ENCODE assay signal across 16 cellular contexts in genomic region chr5:170332058-170332457, GRCh38. TPM values are rescaled to one million over a fixed set of nuclear protein-coding genes. Genes with fewer than 3 reads are reported as not detected.
DNase-seq lines count a peak whose midpoint lies in the region; ATAC-seq, FAIRE-seq and TF ChIP-seq lines count a peak whose summit lies in the region.
"Had no signal": no experiment of that assay in that cellular context is flagged by ENCODE, and none has a peak within 500 bp of the region (broad histone marks: within the 10 kb centered on the region; RNA-seq: fewer than 3 reads in every experiment).

No MANE protein-coding gene starts in this region.

- no peak for FAIRE-seq in K562 (lab: Jason Lieb, UNC)
- FAIRE-seq: endometrium had no signal

- H3K18ac ChIP-seq in trophoblast cell (ENCODE audit: low read length), result no peak overlapping the region

- peak overlapping the region; percentile 84 to 88 for H3K27ac Mint-ChIP-seq in stimulated activated naive CD8-positive, alpha-beta T cell treated with anti-CD3 and anti-CD28 coated beads, Interleukin-15, amount 100 ng/mL, for 72 hours
- H3K27ac Mint-ChIP-seq: activated naive CD8-positive, alpha-beta T cell treated with anti-CD3 and anti-CD28 coated beads, Interleukin-2, amount 10 ng/mL, durations not matched to agents 7 days and 5 days had no signal

- H3K4me3 ChIP-seq in K562 (peak overlapping the region; percentile 30; the same call in 1 of the 2 replicates), trophoblast cell (ENCODE audit: low read depth, low read length) (no peak overlapping the region)
- H3K4me3 ChIP-seq: mucosa of descending colon, prostate gland had no signal

- CTCF ChIA-PET in K562 (lab: Yijun Ruan, JAX; ENCODE audit: low intra/inter-chr PET ratio), result no interaction called here

- H3K9me1 ChIP-seq in K562 (ENCODE audit: control insufficient read depth, insufficient read depth, low read length), result no peaks in the 10 kb centered on the region

- no peak overlapping the region for H4K12ac ChIP-seq in trophoblast cell (ENCODE audit: low read depth, low read length)

- H3K9ac ChIP-seq in K562 (ENCODE audit: insufficient read depth in 1 of 2, low read depth in 2 of 2, low read length in 2 of 2), result no peak overlapping the region; a peak in 1 of 4 replicates
- H3K9ac ChIP-seq in trophoblast cell (ENCODE audit: low read length), result no peak overlapping the region

- no peaks in the 10 kb centered on the region for H3K27me3 Mint-ChIP-seq in stimulated activated naive CD8-positive, alpha-beta T cell treated with anti-CD3 and anti-CD28 coated beads, Interleukin-15, amount 100 ng/mL, for 72 hours
- H3K27me3 Mint-ChIP-seq: activated naive CD8-positive, alpha-beta T cell treated with anti-CD3 and anti-CD28 coated beads, Interleukin-2, amount 10 ng/mL, durations not matched to agents 7 days and 5 days had no signal

- peak overlapping the region; percentile 85; the same call in 2 of the 3 replicates for H3K27ac ChIP-seq in K562 (ENCODE audit: extremely low read depth, low read depth, low read length)
- no peak overlapping the region for H3K27ac ChIP-seq in trophoblast cell (ENCODE audit: low read depth, low read length)
- H3K27ac ChIP-seq: WERI-Rb-1 had no signal

- peaks cover 7 to 58% of the 10 kb centered on the region in 2 experiments; a peak in 4 of 5 replicates for H3K4me1 ChIP-seq in K562 (replicated peaks in 1 of 2; ENCODE audit: control insufficient read depth in 2 of 2, insufficient read depth in 2 of 2, low read length in 2 of 2)
- peaks cover 0 to 9% of the 10 kb centered on the region in 2 experiments for H3K4me1 ChIP-seq in trophoblast cell (ENCODE audit: control insufficient read depth in 1 of 2, insufficient read depth in 2 of 2, low read length in 2 of 2)
- H3K4me1 ChIP-seq: prostate gland had no signal

- in situ Hi-C loops in K562 (cut with MboI), result no loop called here

- no peak for DNase-seq in stimulated activated naive CD8-positive, alpha-beta T cell treated with anti-CD3 and anti-CD28 coated beads, Interleukin-15, amount 100 ng/mL, for 72 hours
- DNase-seq in stimulated activated naive CD8-positive, alpha-beta T cell treated with anti-CD3 and anti-CD28 coated beads, Interleukin-15, Interleukin-2, amounts not matched to agents 100 U/mL and 50 U/mL, for 24 hours, result no peak
- DNase-seq in K562 (ENCODE audit: extremely low read depth in 1 of 4, low spot score in 3 of 4) (no peak), trophoblast cell (no peak), iPS-NIHi11 (ENCODE audit: low spot score) (no peak), C1 segment of cervical spinal cord (lab: John Stamatoyannopoulos, UW) (no peak)
- DNase-seq: mucosa of descending colon, NCI-H187 treated with DMSO at 0.1 percent for 48 hours, NCI-H510A treated with DMSO at 0.1 percent for 48 hours, SW 1271, WERI-Rb-1 had no signal

- H4K91ac ChIP-seq in trophoblast cell (ENCODE audit: low read depth, low read length), result peak overlapping the region; percentile 2

- no peak for TF ChIP-seq CTCF in K562 (IDR thresholded peaks at IDR 0.05 in 2 of 3, conservative IDR thresholded peaks at IDR 0.05 in 1 of 3; ENCODE audit: insufficient read depth in 2 of 3, low read depth in 1 of 3, low read length in 3 of 3)

- no peak overlapping the region for H3K23ac ChIP-seq in trophoblast cell (ENCODE audit: low read length)

- H3K79me2 ChIP-seq in K562 (ENCODE audit: control insufficient read depth, insufficient read depth, low read length) (peaks cover 5% of the 10 kb centered on the region; the same call in 1 of the 3 replicates), trophoblast cell (ENCODE audit: control insufficient read depth, insufficient read depth, low read length, poor library complexity) (no peaks in the 10 kb centered on the region)

- no peak for TF ChIP-seq EP300 in K562 (IDR thresholded peaks at IDR 0.05; ENCODE audit: low read length)

- POLR2A ChIA-PET in K562 (lab: Yijun Ruan, JAX), result interaction anchor here (0.6 to 0.8 kb wide), 2 partner anchors 49 to 116 kb away, joined by 3 read pairs; no protein-coding TSS in a partner anchor

- H3K9me3 Mint-ChIP-seq in stimulated activated naive CD8-positive, alpha-beta T cell treated with anti-CD3 and anti-CD28 coated beads, Interleukin-15, amount 100 ng/mL, for 72 hours, result no peaks in the 10 kb centered on the region
- H3K9me3 Mint-ChIP-seq: activated naive CD8-positive, alpha-beta T cell treated with anti-CD3 and anti-CD28 coated beads, Interleukin-2, amount 10 ng/mL, durations not matched to agents 7 days and 5 days had no signal

- no peaks in the 10 kb centered on the region for H3K27me3 ChIP-seq in K562 (ENCODE audit: control insufficient read depth in 2 of 2, insufficient read depth in 2 of 2, low read length in 2 of 2)
- no peaks in the 10 kb centered on the region for H3K27me3 ChIP-seq in trophoblast cell (ENCODE audit: insufficient read depth, low read length)

- TF ChIP-seq RAD21 in K562 (CRISPR knock-in tag; conservative IDR thresholded peaks at IDR 0.05 in 1 of 2, IDR thresholded peaks at IDR 0.05 in 1 of 2), result no peak

- no peak overlapping the region for H2BK120ac ChIP-seq in trophoblast cell (ENCODE audit: insufficient read depth, low read length, poor library complexity)

- WGBS in K562 (ENCODE audit: insufficient coverage, low coverage, missing lambda C conversion rate), result 33% methylated on average over 5 of the region's 5 CpGs
- WGBS in trophoblast cell (ENCODE audit: extremely low coverage, insufficient coverage, insufficient read length), result no CpG with 5 or more reads among the region's 5 CpGs

- peaks cover 18% of the 10 kb centered on the region for H3K4me1 Mint-ChIP-seq in stimulated activated naive CD8-positive, alpha-beta T cell treated with anti-CD3 and anti-CD28 coated beads, Interleukin-15, amount 100 ng/mL, for 72 hours

- H4K8ac ChIP-seq in trophoblast cell (ENCODE audit: low read depth, low read length), result no peak overlapping the region

- no peak overlapping the region for H2AK5ac ChIP-seq in trophoblast cell (ENCODE audit: low read length)

- H2BK12ac ChIP-seq in trophoblast cell (ENCODE audit: low read length), result no peak overlapping the region

- H3K4me2 ChIP-seq in K562 (ENCODE audit: insufficient read depth, low read length), result peak overlapping the region; percentile 81; the same call in 1 of the 2 replicates
- H3K4me2 ChIP-seq in trophoblast cell (ENCODE audit: low read length), result no peak overlapping the region

- ATAC-seq in stimulated activated naive CD8-positive, alpha-beta T cell treated with anti-CD3 and anti-CD28 coated beads, Interleukin-15, amount 100 ng/mL, for 72 hours, result no peak
- no peak for ATAC-seq in stimulated activated naive CD8-positive, alpha-beta T cell treated with anti-CD3 and anti-CD28 coated beads, Interleukin-15, Interleukin-2, amounts not matched to agents 100 U/mL and 50 U/mL, for 24 hours
- no peak for ATAC-seq in K562
- ATAC-seq in GM21381 (IDR thresholded peaks at IDR 0.05; ENCODE audit: unreplicated experiment), result no peak
- ATAC-seq in GM19324 (IDR thresholded peaks at IDR 0.05; ENCODE audit: low FRiP score, unreplicated experiment), result no peak

- TF ChIP-seq POLR2A in K562 (conservative IDR thresholded peaks at IDR 0.05), result no peak

- no peak overlapping the region for H3K4ac ChIP-seq in trophoblast cell (ENCODE audit: low read depth, low read length)

- H3K4me3 Mint-ChIP-seq in stimulated activated naive CD8-positive, alpha-beta T cell treated with anti-CD3 and anti-CD28 coated beads, Interleukin-15, amount 100 ng/mL, for 72 hours, result no peak overlapping the region
- H3K4me3 Mint-ChIP-seq: activated naive CD8-positive, alpha-beta T cell treated with anti-CD3 and anti-CD28 coated beads, Interleukin-2, amount 10 ng/mL, durations not matched to agents 7 days and 5 days had no signal

- BruUV-seq in K562 (replicated peaks; lab: Mats Ljungman, UMichigan), result no TSS peak

- H3K14ac ChIP-seq in trophoblast cell (ENCODE audit: low read length), result no peak overlapping the region

- H2BK5ac ChIP-seq in trophoblast cell (ENCODE audit: low read depth, low read length, poor library complexity), result no peak overlapping the region

- no peaks in the 10 kb centered on the region for H3K79me1 ChIP-seq in trophoblast cell (ENCODE audit: low read length)

- peak overlapping the region; percentile 77; the same call in 1 of the 2 replicates for H2AFZ ChIP-seq in K562 (ENCODE audit: low read depth, low read length)
- H2AFZ ChIP-seq in trophoblast cell (ENCODE audit: insufficient read depth, low read length, poor library complexity), result no peak overlapping the region

- intact Hi-C loops in K562 (cut with micrococcal nuclease), result loop anchor here (5.0 kb wide), 1 partner anchor 35 kb away; the partner anchor contains the start of gene LCP2

- H3K9me3 ChIP-seq in K562 (replicated peaks; ENCODE audit: control insufficient read depth, insufficient read depth, low read depth, low read length), result no peaks in the 10 kb centered on the region
- peaks cover 2% of the 10 kb centered on the region for H3K9me3 ChIP-seq in trophoblast cell (ENCODE audit: insufficient read depth, low read depth, low read length)
- H3K9me3 ChIP-seq: mucosa of descending colon, prostate gland had no signal

- H4K20me1 ChIP-seq in K562 (replicated peaks; ENCODE audit: control insufficient read depth, insufficient read depth, low read length), result no peaks in the 10 kb centered on the region

- H3K36me3 ChIP-seq in K562 (ENCODE audit: control insufficient read depth, insufficient read depth, low read length), result no peaks in the 10 kb centered on the region
- no peaks in the 10 kb centered on the region for H3K36me3 ChIP-seq in trophoblast cell (ENCODE audit: control insufficient read depth in 1 of 2, insufficient read depth in 2 of 2, low read length in 2 of 2)
- H3K36me3 ChIP-seq: prostate gland, WERI-Rb-1 had no signal

RNA-seq across cellular contexts. Expression of gene LCP2, which starts 34.5 kb away (rescaled TPM):
- 47.9 and 68.9 TPM in 2 replicates for total RNA-seq in K562 (2011; cell fraction: chromatin; rRNA removed; ENCODE audit: low replicate concordance)
- total RNA-seq in K562 (2011; cell fraction: nucleolus; rRNA removed), result 34.0 and 42.2 TPM in 2 replicates
- 32.6 and 56.7 TPM in 2 replicates for total RNA-seq in K562 (2011; cell fraction: nucleoplasm; rRNA removed)
- 10.6 and 10.7 TPM in 2 replicates for total RNA-seq in K562 (2014; rRNA removed)
- 14.6 TPM in 2 replicates for total RNA-seq in K562 (2014; rRNA removed; fragmentation: Illumina TruSeq; extraction: Trizol)
- 18.6 and 19.4 TPM in 2 replicates for total RNA-seq in K562 (2015; rRNA removed; fragmentation: Illumina TruSeq; extraction: Trizol)
- total RNA-seq in K562 (2021), result 22.2 and 24.1 TPM in 2 replicates
- 28.5 and 42.2 TPM in 2 replicates for polyA plus RNA-seq in K562 (2011; rRNA removed)
- 17.2 and 28.3 TPM in 2 replicates for polyA plus RNA-seq in K562 (2011; cell fraction: cytosol; rRNA removed)
- 88.9 and 151 TPM in 2 replicates for polyA plus RNA-seq in K562 (2011; cell fraction: nucleus; rRNA removed)
- 30.9 and 61.7 TPM in 2 replicates for polyA plus RNA-seq in K562 (2012)
- polyA plus RNA-seq in K562 (2014; fragmentation: Illumina TruSeq; extraction: Trizol), result 23.6 and 31.3 TPM in 2 replicates
- polyA plus RNA-seq in K562 (2014; fragmentation: Nextera tagmentation; extraction: Ambion mirVana), result 1 to 10 TPM; 4.0 to 5.2 TPM
- 12.6 and 14.1 TPM in 2 replicates for polyA plus RNA-seq in K562 (2014; rRNA removed)
- 50.8 and 77.5 TPM in 2 replicates for polyA minus RNA-seq in K562 (2011; rRNA and poly(A)+ RNA removed)
- polyA minus RNA-seq in K562 (2011; cell fraction: cytosol; rRNA and poly(A)+ RNA removed), result 19.4 and 21.4 TPM in 2 replicates
- 96.3 and 210 TPM in 2 replicates for polyA minus RNA-seq in K562 (2011; cell fraction: nucleus; rRNA and poly(A)+ RNA removed)
- 0.15 and 0.19 TPM in 2 replicates for polyA plus RNA-seq in trophoblast cell (2013)

RNA-seq across cellular contexts. Expression of gene KCNMB1, which starts 57.1 kb away (rescaled TPM):
- not detected in 2 replicates for total RNA-seq in K562 (2011; cell fraction: chromatin; rRNA removed; ENCODE audit: low replicate concordance)
- total RNA-seq in K562 (2011; cell fraction: nucleolus; rRNA removed), result not detected in 2 replicates
- total RNA-seq in K562 (2011; cell fraction: nucleoplasm; rRNA removed), result not detected in 2 replicates
- not detected in 2 replicates for total RNA-seq in K562 (2014; rRNA removed)
- not detected in 2 replicates for total RNA-seq in K562 (2014; rRNA removed; fragmentation: Illumina TruSeq; extraction: Trizol)
- total RNA-seq in K562 (2015; rRNA removed; fragmentation: Illumina TruSeq; extraction: Trizol), result not detected in 2 replicates
- not detected in 2 replicates for total RNA-seq in K562 (2021)
- not detected in 2 replicates for polyA plus RNA-seq in K562 (2011; rRNA removed)
- polyA plus RNA-seq in K562 (2011; cell fraction: cytosol; rRNA removed), result not detected in 2 replicates
- not detected in 2 replicates for polyA plus RNA-seq in K562 (2011; cell fraction: nucleus; rRNA removed)
- not detected in 2 replicates for polyA plus RNA-seq in K562 (2012)
- polyA plus RNA-seq in K562 (2014; fragmentation: Illumina TruSeq; extraction: Trizol), result not detected in 2 replicates
- not detected for polyA plus RNA-seq in K562 (2014; fragmentation: Nextera tagmentation; extraction: Ambion mirVana)
- not detected in 2 replicates for polyA plus RNA-seq in K562 (2014; rRNA removed)
- not detected in 2 replicates for polyA minus RNA-seq in K562 (2011; rRNA and poly(A)+ RNA removed)
- not detected in 2 replicates for polyA minus RNA-seq in K562 (2011; cell fraction: cytosol; rRNA and poly(A)+ RNA removed)
- not detected in 2 replicates for polyA minus RNA-seq in K562 (2011; cell fraction: nucleus; rRNA and poly(A)+ RNA removed)
- polyA plus RNA-seq in trophoblast cell (2013), result 0.15 and 0.16 TPM in 2 replicates
- total RNA-seq: activated naive CD8-positive, alpha-beta T cell treated with anti-CD3 and anti-CD28 coated beads, Interleukin-2, amount 10 ng/mL, durations not matched to agents 7 days and 5 days had no signal
